In the genomic region with DNA sequence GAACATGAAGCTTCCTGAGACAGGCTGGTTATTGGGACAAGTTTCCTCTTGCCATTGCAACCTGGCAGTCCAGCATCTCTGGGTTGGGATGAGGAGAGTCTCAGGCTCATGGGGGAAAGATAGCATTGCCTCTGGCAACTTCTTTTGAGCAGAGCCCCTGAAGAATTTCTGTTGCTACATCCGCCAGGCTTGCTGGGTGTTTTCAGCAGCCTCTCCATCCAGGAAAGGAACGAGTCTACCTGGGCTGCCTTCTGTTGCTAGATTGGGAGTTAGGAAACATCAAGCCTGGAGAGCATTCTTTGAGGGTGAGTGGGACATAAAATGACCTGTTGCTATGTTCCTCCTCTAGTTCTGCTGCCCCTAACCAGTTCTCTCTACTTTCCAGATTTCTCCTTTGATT, we compare ENCODE assay signal across 33 cellular contexts.
"Had no signal": no experiment of that assay in that cellular context is flagged by ENCODE, and none has a peak within 500 bp of the region (broad histone marks: within the 10 kb centered on the region; RNA-seq: fewer than 3 reads in every experiment).

No MANE protein-coding gene starts in this region.

- DNase-seq: activated B cell treated with CpG ODN at 0.5 μM for 24 hours; activated CD4-positive, alpha-beta T cell treated with anti-CD3 and anti-CD28 coated beads for 48 hours; activated CD4-positive, alpha-beta T cell treated with anti-CD3 and anti-CD28 coated beads, Interleukin-2, amount 50 U/mL, for 1 hour; activated CD4-positive, alpha-beta T cell treated with anti-CD3 and anti-CD28 coated beads, Interleukin-2, amount 50 U/mL, for 48 hours; activated CD8-positive, alpha-beta memory T cell treated with anti-CD3 and anti-CD28 coated beads for 24 hours; activated CD8-positive, alpha-beta T cell treated with anti-CD3 and anti-CD28 coated beads for 36 hours; activated effector memory CD4-positive, alpha-beta T cell treated with Interleukin-2 at 50 U/mL for 16 hours; activated gamma-delta T cell treated with Interleukin-2 at 50 U/mL for 16 hours; activated naive CD4-positive, alpha-beta T cell treated with anti-CD3 and anti-CD28 coated beads, Interleukin-2, amount 50 U/mL, for 16 hours; activated naive CD4-positive, alpha-beta T cell treated with Interleukin-2 at 50 U/mL for 16 hours; activated T-cell treated with anti-CD3 and anti-CD28 coated beads, Interleukin-2, amount 50 U/mL, for 4 hours; amniotic stem cell; anterior cingulate cortex; brain microvascular endothelial cell; caudate nucleus; cortex of kidney; dermis blood vessel endothelial cell; effector CD4-positive, alpha-beta T cell; effector memory CD8-positive, alpha-beta T cell; esophagus squamous epithelium; foreskin melanocyte; T-helper 1 cell; T-helper 17 cell; T1000; WERI-Rb-1 had no signal

- H3K27me3 ChIP-seq: brain microvascular endothelial cell, esophagus squamous epithelium, gastroesophageal sphincter had no signal

- H3K4me3 ChIP-seq: esophagus squamous epithelium, gastroesophageal sphincter had no signal

- H3K36me3 Mint-ChIP-seq: activated naive CD8-positive, alpha-beta T cell had no signal

- H3K36me3 ChIP-seq: brain microvascular endothelial cell, esophagus squamous epithelium, gastroesophageal sphincter, WERI-Rb-1 had no signal

- H3K27me3 Mint-ChIP-seq: activated B cell treated with CpG ODN at 0.5 μM for 24 hours; activated CD8-positive, alpha-beta T cell treated with anti-CD3 and anti-CD28 coated beads for 36 hours; activated naive CD8-positive, alpha-beta T cell; activated T-helper 17 cell treated with anti-CD3 and anti-CD28 coated beads, Interleukin-2, amount 50 U/mL, for 72 hours; effector memory CD8-positive, alpha-beta T cell; T-helper 17 cell had no signal

- H3K4me1 Mint-ChIP-seq: activated B cell treated with CpG ODN at 0.5 μM for 24 hours; activated T-helper 17 cell treated with anti-CD3 and anti-CD28 coated beads, Interleukin-2, amount 50 U/mL, for 72 hours; T-helper 17 cell had no signal

- H3K27ac ChIP-seq: brain microvascular endothelial cell, epithelial cell of prostate, esophagus squamous epithelium, gastroesophageal sphincter, WERI-Rb-1 had no signal

- H3K4me1 ChIP-seq: esophagus squamous epithelium, gastroesophageal sphincter had no signal

- H3K4me3 Mint-ChIP-seq: activated B cell treated with CpG ODN at 0.5 μM for 24 hours; activated CD8-positive, alpha-beta T cell treated with anti-CD3 and anti-CD28 coated beads for 36 hours; activated naive CD8-positive, alpha-beta T cell; activated T-cell treated with anti-CD3 and anti-CD28 coated beads, Interleukin-2, amount 50 U/mL, for 4 hours; activated T-helper 17 cell treated with anti-CD3 and anti-CD28 coated beads, Interleukin-2, amount 50 U/mL, for 72 hours; effector memory CD8-positive, alpha-beta T cell; T-helper 17 cell; T-helper 2 cell treated with Interferon-gamma antibody and Interleukin-4, amounts not matched to agents 5 μg/mL and 100 μg/mL, for 36 hours had no signal

- H3K27ac Mint-ChIP-seq: activated B cell treated with CpG ODN at 0.5 μM for 24 hours; activated CD8-positive, alpha-beta T cell treated with anti-CD3 and anti-CD28 coated beads for 36 hours; activated naive CD8-positive, alpha-beta T cell; activated T-helper 17 cell treated with anti-CD3 and anti-CD28 coated beads, Interleukin-2, amount 50 U/mL, for 72 hours; effector memory CD8-positive, alpha-beta T cell; T-helper 17 cell; T-helper 2 cell treated with Interferon-gamma antibody and Interleukin-4, amounts not matched to agents 5 μg/mL and 100 μg/mL, for 36 hours had no signal

- H3K9me3 ChIP-seq: esophagus squamous epithelium, gastroesophageal sphincter had no signal

- FAIRE-seq: astrocyte, colon had no signal

- ATAC-seq: activated CD4-positive, CD25-positive, alpha-beta regulatory T cell treated with anti-CD3 and anti-CD28 coated beads, Interleukin-2, amount 50 U/mL, for 24 hours; activated CD8-positive, alpha-beta T cell treated with anti-CD3 and anti-CD28 coated beads for 36 hours; activated T-cell treated with anti-CD3 and anti-CD28 coated beads, Interleukin-2, amount 50 U/mL, for 4 hours; activated T-helper 17 cell treated with anti-CD3 and anti-CD28 coated beads, Interleukin-2, amount 50 U/mL, for 72 hours; effector memory CD8-positive, alpha-beta T cell; gastroesophageal sphincter; T-helper 17 cell had no signal

- H3K9me3 Mint-ChIP-seq: activated B cell treated with CpG ODN at 0.5 μM for 24 hours; activated CD8-positive, alpha-beta T cell treated with anti-CD3 and anti-CD28 coated beads for 36 hours; activated T-cell treated with anti-CD3 and anti-CD28 coated beads, Interleukin-2, amount 50 U/mL, for 4 hours; T-helper 2 cell treated with Interferon-gamma antibody and Interleukin-4, amounts not matched to agents 5 μg/mL and 100 μg/mL, for 36 hours had no signal
